12 cellular contexts compared by ENCODE assay signal in genomic region chr1:42768172-42768571, GRCh38. TPM values are rescaled to one million over a fixed set of nuclear protein-coding genes. Genes with fewer than 3 reads are reported as not detected.
DNase-seq lines count a peak whose midpoint lies in the region; ATAC-seq and TF ChIP-seq lines count a peak whose summit lies in the region.
"Had no signal": no experiment of that assay in that cellular context is flagged by ENCODE, and none has a peak within 500 bp of the region (broad histone marks: within the 10 kb centered on the region; RNA-seq: fewer than 3 reads in every experiment).

No MANE protein-coding gene starts in this region.

- WGBS in heart right ventricle, 2 donors = 75 to 79% methylated on average over 2 of the region's 2 CpGs
- 68% methylated on average over 2 of the region's 2 CpGs for WGBS in urinary bladder

- H3K4me1 ChIP-seq in heart right ventricle (peaks cover 7 to 52% (median 36%) of the 10 kb centered on the region in 9 donors), lower lobe of right lung (peaks cover 30% of the 10 kb centered on the region), urinary bladder (ENCODE audit: insufficient read depth) (peaks cover 1% of the 10 kb centered on the region)

- DNase-seq in heart right ventricle (no peak), cardiac septum (ENCODE audit: low spot score) (no peak), brain microvascular endothelial cell (no peak), lower lobe of right lung (no peak), GM19240 (ENCODE audit: insufficient read length, low spot score) (no peak)
- DNase-seq in natural killer cell treated with Interleukin-12 subunit alpha and Interleukin-12 subunit beta and Interleukin-15 and Interleukin-18, amount 100 ng/mL, for 72 hours (ENCODE audit: low spot score) = no peak
- DNase-seq: midbrain had no signal

- intact Hi-C loops in heart right ventricle (cut with DNase I) (loop anchor here in 1 of 10 donors (10.0 kb wide), 1 partner anchor 157 kb away; no protein-coding TSS in a partner anchor), cardiac septum (cut with DNase I) (loop anchor here (5.0 kb wide), 1 partner anchor 86 kb away; the partner anchor contains the start of gene YBX1), lower lobe of right lung (cut with DNase I) (no loop called here)

- H3K27me3 Mint-ChIP-seq in natural killer cell treated with Interleukin-12 subunit alpha and Interleukin-12 subunit beta and Interleukin-15 and Interleukin-18, amount 100 ng/mL, for 72 hours = no peaks in the 10 kb centered on the region

- H3K4me3 ChIP-seq in heart right ventricle = peak overlapping the region in 9 of 10 donors; percentile 73 to 99 (median 93)
- H3K4me3 ChIP-seq in brain microvascular endothelial cell (ENCODE audit: low read depth, low read length) = peak overlapping the region; percentile 95
- peak overlapping the region; percentile 98 for H3K4me3 ChIP-seq in lower lobe of right lung
- peak overlapping the region; percentile 87 for H3K4me3 ChIP-seq in urinary bladder (ENCODE audit: low read depth, low read length)

- H3K9me3 Mint-ChIP-seq in natural killer cell treated with Interleukin-12 subunit alpha and Interleukin-12 subunit beta and Interleukin-15 and Interleukin-18, amount 100 ng/mL, for 72 hours = no peaks in the 10 kb centered on the region
- H3K9me3 Mint-ChIP-seq: activated naive CD4-positive, alpha-beta T cell treated with anti-CD3 and anti-CD28 coated beads for 36 hours; CD14-positive monocyte had no signal

- ATAC-seq in heart right ventricle (no peak), lower lobe of right lung (no peak), HG03342 (IDR thresholded peaks at IDR 0.05; ENCODE audit: unreplicated experiment) (no peak)
- ATAC-seq in natural killer cell treated with Interleukin-12 subunit alpha and Interleukin-12 subunit beta and Interleukin-15 and Interleukin-18, amount 100 ng/mL, for 72 hours = no peak

- in situ Hi-C loops in brain microvascular endothelial cell (cut with HindIII; ENCODE audit: low pct_ligation_motif_present, low sequenced_read_pairs) = no loop called here

- H3K36me3 ChIP-seq in heart right ventricle (peaks cover 0 to 20% (median 0%) of the 10 kb centered on the region in 9 donors), brain microvascular endothelial cell (replicated peaks) (no peaks in the 10 kb centered on the region), lower lobe of right lung (peaks cover 3% of the 10 kb centered on the region), urinary bladder (ENCODE audit: insufficient read depth) (peaks cover 3% of the 10 kb centered on the region)

- TF ChIP-seq CTCF in heart right ventricle (IDR thresholded peaks at IDR 0.05) = no peak
- TF ChIP-seq CTCF in brain microvascular endothelial cell (IDR thresholded peaks at IDR 0.05; ENCODE audit: low read depth, low read length, missing control alignments) = no peak
- no peak for TF ChIP-seq CTCF in lower lobe of right lung (IDR thresholded peaks at IDR 0.05)

- no peaks in the 10 kb centered on the region for H3K9me3 ChIP-seq in heart right ventricle
- no peaks in the 10 kb centered on the region for H3K9me3 ChIP-seq in lower lobe of right lung

- H3K36me3 Mint-ChIP-seq in natural killer cell treated with Interleukin-12 subunit alpha and Interleukin-12 subunit beta and Interleukin-15 and Interleukin-18, amount 100 ng/mL, for 72 hours = peaks cover 6% of the 10 kb centered on the region

- H3K4me3 Mint-ChIP-seq in natural killer cell treated with Interleukin-12 subunit alpha and Interleukin-12 subunit beta and Interleukin-15 and Interleukin-18, amount 100 ng/mL, for 72 hours = no peak overlapping the region

- H3K27me3 ChIP-seq in heart right ventricle (no peaks in the 10 kb centered on the region), brain microvascular endothelial cell (replicated peaks) (no peaks in the 10 kb centered on the region), lower lobe of right lung (ENCODE audit: low read depth) (no peaks in the 10 kb centered on the region)

- H3K27ac Mint-ChIP-seq in natural killer cell treated with Interleukin-12 subunit alpha and Interleukin-12 subunit beta and Interleukin-15 and Interleukin-18, amount 100 ng/mL, for 72 hours = peak overlapping the region in 1 of 2 donors; percentile 87

- H3K4me1 Mint-ChIP-seq in natural killer cell treated with Interleukin-12 subunit alpha and Interleukin-12 subunit beta and Interleukin-15 and Interleukin-18, amount 100 ng/mL, for 72 hours (ENCODE audit: low read depth in 2 of 2) = peaks cover 23 to 30% of the 10 kb centered on the region in 2 donors

- H3K27ac ChIP-seq in heart right ventricle = peak overlapping the region in 1 of 10 donors; percentile 98
- no peak overlapping the region for H3K27ac ChIP-seq in brain microvascular endothelial cell
- no peak overlapping the region for H3K27ac ChIP-seq in lower lobe of right lung
- no peak overlapping the region for H3K27ac ChIP-seq in urinary bladder (ENCODE audit: low read depth)

RNA-seq across cellular contexts. Expression of gene C1orf50, which starts 1.1 kb away (rescaled TPM):
- total RNA-seq in heart right ventricle = 10 to 100 TPM in 2 of 10 donors, 1 to 10 TPM in 8; 4.9 to 10.7 (median 8.5) TPM
- polyA plus RNA-seq in heart right ventricle = 1 to 10 TPM; 4.7 to 5.8 TPM
- 11.0 TPM for total RNA-seq in cardiac septum
- total RNA-seq in lower lobe of right lung = 5.6 TPM
- 5.1 TPM for total RNA-seq in urinary bladder
- 3.4 TPM for polyA plus RNA-seq in urinary bladder
- 1 to 10 TPM; 8.7 to 9.5 TPM for total RNA-seq in natural killer cell treated with Interleukin-12 subunit alpha and Interleukin-12 subunit beta and Interleukin-15 and Interleukin-18, amount 100 ng/mL, for 72 hours

RNA-seq across cellular contexts. Expression of gene P3H1, which starts 1.3 kb away (rescaled TPM):
- total RNA-seq in heart right ventricle (10 to 100 TPM in 4 of 10 donors, 1 to 10 TPM in 6; 5.0 to 18.3 (median 7.6) TPM), cardiac septum (12.2 TPM), lower lobe of right lung (24.4 TPM), urinary bladder (81.1 TPM)
- polyA plus RNA-seq in heart right ventricle (10 to 100 TPM; 24.2 to 31.4 TPM), urinary bladder (35.5 TPM)
- 10 to 100 TPM; 35.7 to 52.3 TPM for total RNA-seq in natural killer cell treated with Interleukin-12 subunit alpha and Interleukin-12 subunit beta and Interleukin-15 and Interleukin-18, amount 100 ng/mL, for 72 hours

RNA-seq across cellular contexts. Expression of gene TMEM269, which starts 16.6 kb away (rescaled TPM):
- total RNA-seq in heart right ventricle = under 1 TPM in 2 of 10 donors, not detected in 8; 0.07 to 0.09 TPM
- under 1 TPM in 1 of 2 donors, not detected in 1; 0.01 TPM for polyA plus RNA-seq in heart right ventricle
- not detected for total RNA-seq in cardiac septum
- total RNA-seq in lower lobe of right lung = not detected
- not detected for total RNA-seq in urinary bladder
- 0.05 TPM for polyA plus RNA-seq in urinary bladder
- 1 to 10 TPM in 1 of 2 donors, under 1 TPM in 1; 0.55 to 1.9 TPM for total RNA-seq in natural killer cell treated with Interleukin-12 subunit alpha and Interleukin-12 subunit beta and Interleukin-15 and Interleukin-18, amount 100 ng/mL, for 72 hours
- total RNA-seq: SK-MEL-5 had no signal
- polyA plus RNA-seq: CD14-positive monocyte had no signal

RNA-seq across cellular contexts. Expression of gene CLDN19, which starts 28.1 kb away (rescaled TPM):
- total RNA-seq in heart right ventricle (not detected), cardiac septum (not detected), lower lobe of right lung (not detected), urinary bladder (0.69 TPM)
- polyA plus RNA-seq in heart right ventricle (under 1 TPM in 1 of 2 donors, not detected in 1; 0.06 TPM), urinary bladder (0.38 TPM)
- not detected for total RNA-seq in natural killer cell treated with Interleukin-12 subunit alpha and Interleukin-12 subunit beta and Interleukin-15 and Interleukin-18, amount 100 ng/mL, for 72 hours
- total RNA-seq: activated naive CD4-positive, alpha-beta T cell treated with anti-CD3 and anti-CD28 coated beads for 36 hours; SK-MEL-5 had no signal
- polyA plus RNA-seq: CD14-positive monocyte had no signal

RNA-seq across cellular contexts. Expression of gene ERMAP, which starts 48.8 kb away (rescaled TPM):
- total RNA-seq in heart right ventricle (1 to 10 TPM; 2.2 to 6.1 (median 5.0) TPM), cardiac septum (8.5 TPM), lower lobe of right lung (15.2 TPM), urinary bladder (12.3 TPM)
- polyA plus RNA-seq in heart right ventricle (1 to 10 TPM; 1.4 to 4.0 TPM), urinary bladder (8.2 TPM)
- 1 to 10 TPM; 2.5 to 4.0 TPM for total RNA-seq in natural killer cell treated with Interleukin-12 subunit alpha and Interleukin-12 subunit beta and Interleukin-15 and Interleukin-18, amount 100 ng/mL, for 72 hours
